8 cellular contexts compared by ENCODE assay signal in the genomic region with DNA sequence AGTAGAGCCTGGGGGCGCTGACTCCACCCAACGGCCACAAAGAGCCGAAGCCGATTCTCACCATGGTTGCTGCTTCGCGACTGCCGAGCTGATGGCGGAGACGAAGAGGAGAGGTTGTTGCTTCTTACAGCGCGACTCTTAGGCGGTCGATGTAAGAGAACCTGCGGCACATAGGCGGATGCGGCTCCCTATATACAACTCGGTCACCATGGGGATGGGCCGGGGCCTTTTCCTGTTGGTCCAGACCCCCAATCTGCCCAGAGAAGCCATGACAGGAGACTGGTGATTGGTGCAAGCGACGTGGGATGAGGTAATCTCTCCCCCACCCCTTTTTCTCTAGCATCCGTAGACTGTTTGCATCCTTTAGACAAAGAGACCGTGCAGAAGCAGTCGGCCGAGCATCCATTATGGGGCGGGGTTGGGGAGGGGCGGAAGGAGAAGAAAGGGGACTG. TPM values are rescaled to one million over a fixed set of nuclear protein-coding genes. Genes with fewer than 3 reads are reported as not detected.
DNase-seq lines count a peak whose midpoint lies in the region; ATAC-seq and TF ChIP-seq lines count a peak whose summit lies in the region.

Gene TUBA1A, minus strand, starts transcription at position 165 of the 452 bp plus-strand sequence. Its CDS starts 101 bp downstream, at position 64.

- no peak for TF ChIP-seq CTCF in AG09319 (IDR thresholded peaks at IDR 0.05; ENCODE audit: low read depth, low read length)

- peak within 1 kb of the TSS; percentile 99 for H3K27ac ChIP-seq in cingulate gyrus (ENCODE audit: low read depth, low read length)

- ATAC-seq in GM19035 (IDR thresholded peaks at IDR 0.05; ENCODE audit: unreplicated experiment): peak; percentile 91
- peak; percentile 92 for ATAC-seq in HG03378 (IDR thresholded peaks at IDR 0.05; ENCODE audit: unreplicated experiment)

- peak; percentile 99 for DNase-seq in AG09319 (ENCODE audit: extremely low read depth, low read depth)
- peak; percentile 99 for DNase-seq in NCI-H460 (ENCODE audit: extremely low read depth, low read depth)
- peak; percentile 77 to 81 for DNase-seq in activated CD4-positive, alpha-beta T cell treated with anti-CD3 and anti-CD28 coated beads for 24 hours (ENCODE audit: low read depth in 2 of 2)
- peak; percentile 99 for DNase-seq in kidney tubule cell (ENCODE audit: low spot score)
- peak; percentile 64 to 74 for DNase-seq in stimulated activated CD4-positive, alpha-beta T cell treated with anti-CD3 and anti-CD28 coated beads, Interleukin-1b, Interleukin-23, amount 100 ng/mL, for 4 hours (ENCODE audit: low read depth in 2 of 2)

RNA-seq across cellular contexts. Expression of gene TUBA1A, which starts in this region (rescaled TPM):
- total RNA-seq in NCI-H460 (2014; rRNA removed; shearing (Covaris generic)): 216 and 232 TPM in 2 replicates
- polyA plus RNA-seq in NCI-H460 (2014; cell fraction: nucleus; rRNA removed): 439 and 468 TPM in 2 replicates

Comparison
In these comparisons a context has a peak if more than half of its experiments do, and no peak if none do; other contexts are left out.
1. Peak in every context shown above with its lines: DNase-seq, ATAC-seq and H3K27ac ChIP-seq.